Comparison of ENCODE assay signal across 8 cellular contexts in the genomic region with DNA sequence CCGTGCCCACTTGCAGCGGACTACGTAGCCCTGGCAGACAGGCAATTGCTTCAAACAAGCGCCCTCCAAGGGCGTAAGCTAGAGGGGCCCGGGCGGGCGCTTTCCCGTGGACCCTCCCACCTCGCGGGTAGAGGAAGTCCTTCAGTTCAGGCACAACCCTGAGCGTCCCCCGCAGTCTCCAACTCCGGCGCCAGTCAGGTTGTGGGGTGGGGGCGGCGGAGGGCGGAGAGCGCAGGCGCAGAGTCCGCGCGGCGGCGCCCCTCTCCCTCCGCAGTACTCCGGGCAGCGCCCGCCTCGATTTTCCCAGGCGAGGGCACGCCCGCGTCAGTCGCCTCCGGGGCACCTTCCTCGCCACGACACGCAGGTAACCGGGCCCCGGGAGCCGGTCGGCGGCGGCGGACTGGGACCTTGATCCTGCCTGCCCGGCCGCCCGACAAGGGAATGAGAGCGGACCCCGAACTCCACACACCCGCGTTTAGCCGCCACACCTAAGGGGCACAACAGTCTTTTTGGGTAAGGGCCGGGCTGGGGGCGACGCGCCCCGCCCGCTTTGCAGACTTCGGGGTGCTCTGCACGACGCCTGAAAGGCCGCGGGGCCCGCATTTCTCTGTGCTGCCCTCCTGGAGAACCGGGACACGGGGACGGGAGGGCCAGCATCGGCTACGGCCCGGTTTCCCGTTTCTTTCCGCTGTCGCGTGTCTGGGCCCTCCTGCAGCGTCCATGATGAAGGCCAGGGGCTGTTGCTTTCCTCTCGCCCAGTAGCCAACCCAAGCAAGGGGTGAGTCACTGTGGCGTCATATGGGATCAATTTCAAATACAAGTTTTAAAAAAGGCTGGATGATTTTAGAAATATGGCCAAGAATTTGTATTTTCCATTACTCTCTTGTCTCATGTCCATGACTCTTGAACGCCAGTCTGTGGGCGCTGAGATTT. TPM values are rescaled to one million over a fixed set of nuclear protein-coding genes. Genes with fewer than 3 reads are reported as not detected.
DNase-seq lines count a peak whose midpoint lies in the region; ATAC-seq, FAIRE-seq and TF ChIP-seq lines count a peak whose summit lies in the region.

Gene SLC35G2 (plus strand): TSS at position 276 of the 933 bp plus-strand sequence. CDS start 35,335 bp downstream, outside the sequence.

- peak within 1 kb of the TSS; percentile 70 for H3K4me2 ChIP-seq in OCI-LY7 (ENCODE audit: low read length)

- no peaks in the 10 kb centered on the region for H3K9me2 ChIP-seq in OCI-LY7 (ENCODE audit: insufficient read depth, low read length)

- no peaks in the 10 kb centered on the region for H3K79me2 ChIP-seq in OCI-LY7 (ENCODE audit: insufficient read depth, low read depth, low read length)

- no peaks in the 10 kb centered on the region for H3K9me3 ChIP-seq in OCI-LY7 (ENCODE audit: low read length)
- peaks cover 0 to 4% of the 10 kb centered on the region in 2 donors for H3K9me3 ChIP-seq in transverse colon

- intact Hi-C loops in OCI-LY7 (cut with micrococcal nuclease; ENCODE audit: unreplicated experiment) (loop anchor here (5.0 kb wide), 1 partner anchor 193 kb away; no protein-coding TSS in a partner anchor), transverse colon (cut with DNase I; ENCODE audit: low total_unique reads) (no loop called here)

- H3K4me1 ChIP-seq in OCI-LY7 (ENCODE audit: insufficient read depth, low read length, poor library complexity, severe bottlenecking) = peaks cover 11% of the 10 kb centered on the region
- H3K4me1 ChIP-seq in transverse colon = peaks cover 0 to 23% (median 16%) of the 10 kb centered on the region in 4 donors

- ATAC-seq in HG03460 (IDR thresholded peaks at IDR 0.05; ENCODE audit: unreplicated experiment) (peak; percentile 51), GM19324 (IDR thresholded peaks at IDR 0.05; ENCODE audit: low FRiP score, unreplicated experiment) (no peak)

- H3K36me3 ChIP-seq in OCI-LY7 (ENCODE audit: insufficient read depth, low read length) = no peaks in the 10 kb centered on the region
- H3K36me3 ChIP-seq in transverse colon = no peaks in the 10 kb centered on the region

- whole genome bisulfite sequencing in transverse colon (ENCODE audit: low coverage in 1 of 2), 2 donors = 2% methylated on average over 65 of the region's 81 CpGs; no CpG with 5 or more reads in 1 of the 2 donors

- no peaks in the 10 kb centered on the region for H4K20me1 ChIP-seq in OCI-LY7 (ENCODE audit: insufficient read depth, low read length)

- H3K4me3 ChIP-seq in OCI-LY7 (ENCODE audit: low read depth, low read length, poor library complexity, severe bottlenecking) (peak within 1 kb of the TSS; percentile 63), transverse colon (peak within 1 kb of the TSS; percentile 47 to 79 (median 58))

- H3K9me3 Mint-ChIP-seq in activated naive CD4-positive, alpha-beta T cell treated with anti-CD3 and anti-CD28 coated beads, Interleukin-2, amount 10 ng/mL, durations not matched to agents 7 days and 5 days = peaks cover 2% of the 10 kb centered on the region
- peaks cover 17% of the 10 kb centered on the region for H3K9me3 Mint-ChIP-seq in nephron progenitor cell

- DNase-seq in DMS53 treated with DMSO at 0.1 percent for 48 hours (lab: John Stamatoyannopoulos, UW; ENCODE audit: unreplicated experiment) = peak; percentile 22
- peak; percentile 29 for DNase-seq in OCI-LY7 (ENCODE audit: low spot score)
- DNase-seq in activated naive CD4-positive, alpha-beta T cell treated with anti-CD3 and anti-CD28 coated beads, Interleukin-2, amount 10 ng/mL, durations not matched to agents 7 days and 5 days = peak; percentile 49
- DNase-seq in frontal cortex (ENCODE audit: low spot score in 2 of 2) = peak; percentile 40 to 45
- DNase-seq in nephron progenitor cell = peak; percentile 80
- DNase-seq in transverse colon = peak; percentile 32

- in situ Hi-C loops in transverse colon (cut with MboI; ENCODE audit: low pct_ligation_motif_present in 1 of 4, low pct_unique_long_range_greater_than_20kb in 1 of 4, low sequenced_read_pairs in 3 of 4) = no loop called here

- POLR2A ChIA-PET in OCI-LY7 (lab: Charles Lee) = no interaction called here

- no TSS peak for BruUV-seq in OCI-LY7 (replicated peaks; lab: Mats Ljungman, UMichigan)

- H3K27me3 Mint-ChIP-seq in activated naive CD4-positive, alpha-beta T cell treated with anti-CD3 and anti-CD28 coated beads, Interleukin-2, amount 10 ng/mL, durations not matched to agents 7 days and 5 days = peaks cover 72% of the 10 kb centered on the region
- peaks cover 62% of the 10 kb centered on the region for H3K27me3 Mint-ChIP-seq in nephron progenitor cell (ENCODE audit: low read depth, poor library complexity)

- TF ChIP-seq CTCF in OCI-LY7 (conservative IDR thresholded peaks at IDR 0.05; ENCODE audit: low read length) (no peak), nephron progenitor cell (IDR thresholded peaks at IDR 0.05) (no peak), transverse colon (IDR thresholded peaks at IDR 0.05) (no peak)

- H2AFZ ChIP-seq in OCI-LY7 (ENCODE audit: low read length) = peak within 1 kb of the TSS; percentile 58

- TF ChIP-seq EP300 in transverse colon (IDR thresholded peaks at IDR 0.05; ENCODE audit: low read depth) = no peak

- no peak for TF ChIP-seq POLR2A in transverse colon (IDR thresholded peaks at IDR 0.05)

- H3K27me3 ChIP-seq in transverse colon = peaks cover 33% of the 10 kb centered on the region

- peaks cover 23% of the 10 kb centered on the region for H3K4me1 Mint-ChIP-seq in activated naive CD4-positive, alpha-beta T cell treated with anti-CD3 and anti-CD28 coated beads, Interleukin-2, amount 10 ng/mL, durations not matched to agents 7 days and 5 days
- peaks cover 23% of the 10 kb centered on the region for H3K4me1 Mint-ChIP-seq in nephron progenitor cell

- no peak for FAIRE-seq in frontal cortex (lab: Jason Lieb, UNC)

- H3K27ac Mint-ChIP-seq in activated naive CD4-positive, alpha-beta T cell treated with anti-CD3 and anti-CD28 coated beads, Interleukin-2, amount 10 ng/mL, durations not matched to agents 7 days and 5 days = no peak within 1 kb of the TSS
- no peak within 1 kb of the TSS for H3K27ac Mint-ChIP-seq in nephron progenitor cell

- no peaks in the 10 kb centered on the region for H3K36me3 Mint-ChIP-seq in activated naive CD4-positive, alpha-beta T cell treated with anti-CD3 and anti-CD28 coated beads, Interleukin-2, amount 10 ng/mL, durations not matched to agents 7 days and 5 days
- peaks cover 7% of the 10 kb centered on the region for H3K36me3 Mint-ChIP-seq in nephron progenitor cell (ENCODE audit: low read depth)

- CTCF ChIA-PET in OCI-LY7 (lab: Charles Lee; ENCODE audit: unreplicated experiment) = no interaction called here
- CTCF ChIA-PET in activated naive CD4-positive, alpha-beta T cell treated with anti-CD3 and anti-CD28 coated beads, Interleukin-2, amount 10 ng/mL, durations not matched to agents 7 days and 5 days (lab: Charles Lee) = interaction anchor here (0.7 kb wide), 1 partner anchor 195 kb away, joined by 3 read pairs; no protein-coding TSS in a partner anchor

- H3K27ac ChIP-seq in OCI-LY7 (ENCODE audit: low read depth, low read length, poor library complexity, severe bottlenecking) (no peak within 1 kb of the TSS), transverse colon (peak within 1 kb of the TSS; percentile 48 to 66 (median 57))

- H3K4me3 Mint-ChIP-seq in activated naive CD4-positive, alpha-beta T cell treated with anti-CD3 and anti-CD28 coated beads, Interleukin-2, amount 10 ng/mL, durations not matched to agents 7 days and 5 days = peak within 1 kb of the TSS; percentile 75
- peak within 1 kb of the TSS; percentile 90 for H3K4me3 Mint-ChIP-seq in nephron progenitor cell

RNA-seq across cellular contexts. Expression of gene SLC35G2, which starts in this region (rescaled TPM):
- 0.13 TPM in 1 of 2 replicates, not detected in the other for total RNA-seq in OCI-LY7 (2014; rRNA removed; shearing (Covaris generic))
- 0.40 and 0.59 TPM in 2 replicates for total RNA-seq in OCI-LY7 (2022)
- total RNA-seq in frontal cortex = 11.8 TPM
- total RNA-seq in transverse colon = 10 to 100 TPM in 1 of 4 donors, 1 to 10 TPM in 1, under 1 TPM in 1, not detected in 1; 0.68 to 23.3 (median 2.1) TPM

Comparison
In these comparisons a context has a peak if more than half of its experiments do, and no peak if none do; other contexts are left out.
1. Peak in DNase-seq, H3K4me3 ChIP-seq and H3K4me2 ChIP-seq in OCI-LY7; RNA of the gene not detected or under 1 TPM.
2. DNase-seq: peak in every context shown above with its lines; median percentile 80 in nephron progenitor cell; 49 in activated naive CD4-positive, alpha-beta T cell treated with anti-CD3 and anti-CD28 coated beads, Interleukin-2, amount 10 ng/mL, durations not matched to agents 7 days and 5 days; 42 in frontal cortex; 32 in transverse colon; 29 in OCI-LY7; 22 in DMS53 treated with DMSO at 0.1 percent for 48 hours.